In the genomic region with DNA sequence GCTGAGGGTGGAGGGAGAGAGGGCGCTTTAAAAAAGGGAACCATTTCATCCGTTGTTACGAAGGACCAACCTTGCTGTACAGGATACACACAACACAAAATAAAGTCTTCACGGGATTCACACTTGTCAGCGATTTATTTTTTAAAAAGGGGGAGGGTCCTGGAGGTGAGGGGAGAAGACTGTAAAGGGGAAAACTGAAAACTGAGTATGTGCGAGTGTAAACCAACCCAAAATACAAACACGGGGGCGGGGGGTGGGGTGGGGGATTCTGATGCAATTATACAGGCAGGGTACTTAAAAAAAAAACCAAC, we compare ENCODE assay signal across 8 cellular contexts. TPM values are rescaled to one million over a fixed set of nuclear protein-coding genes. Genes with fewer than 3 reads are reported as not detected.
A peak's percentile ranks its signal among the peaks of the same experiment; 100 is the strongest.
DNase-seq lines count a peak whose midpoint lies in the region; ATAC-seq and TF ChIP-seq lines count a peak whose summit lies in the region.

No MANE protein-coding gene starts in this region.

- no peaks in the 10 kb centered on the region for H3K9me3 ChIP-seq in HCT116 (ENCODE audit: control insufficient read depth in 1 of 2, insufficient read depth in 1 of 2, low read depth in 1 of 2, low read length in 2 of 2)
- H3K9me3 ChIP-seq in cardiac muscle cell (ENCODE audit: low read depth): no peaks in the 10 kb centered on the region

- H3K4me1 Mint-ChIP-seq in CD14-positive monocyte: peaks cover 29% of the 10 kb centered on the region

- peak overlapping the region; percentile 88 to 93 for H3K4me3 ChIP-seq in HCT116 (replicated peaks in 1 of 2; ENCODE audit: low read depth in 1 of 2, low read length in 2 of 2)
- peak overlapping the region; percentile 58 for H3K4me3 ChIP-seq in cardiac muscle cell
- H3K4me3 ChIP-seq in skin epidermis: peak overlapping the region; percentile 62 to 81 (median 72)

- intact Hi-C loops in CD14-positive monocyte (cut with micrococcal nuclease): loop anchor here (5.0 kb wide), 1 partner anchor 38 kb away; no protein-coding TSS in a partner anchor
- intact Hi-C loops in HCT116 (cut with micrococcal nuclease): no loop called here

- no peak for TF ChIP-seq RAD21 in HCT116 (IDR thresholded peaks at IDR 0.05; ENCODE audit: low read depth)

- ATAC-seq in HCT116: peak; percentile 9
- no peak for ATAC-seq in HG02678 (IDR thresholded peaks at IDR 0.05; ENCODE audit: unreplicated experiment)

- no peak for TF ChIP-seq POLR2A in HCT116 (IDR thresholded peaks at IDR 0.05; ENCODE audit: borderline replicate concordance, extremely low read depth, insufficient read depth, insufficient read length)

- H3K27me3 ChIP-seq in HCT116 (ENCODE audit: insufficient read depth, low read length) (no peaks in the 10 kb centered on the region), cardiac muscle cell (no peaks in the 10 kb centered on the region)

- no peaks in the 10 kb centered on the region for H4K20me1 ChIP-seq in HCT116 (ENCODE audit: insufficient read depth)

- H3K27ac Mint-ChIP-seq in CD14-positive monocyte: peak overlapping the region; percentile 98 to 100 (median 99)

- TF ChIP-seq CTCF in CD14-positive monocyte (IDR thresholded peaks at IDR 0.05) (no peak), HCT116 (IDR thresholded peaks at IDR 0.05 in 2 of 3, conservative IDR thresholded peaks at IDR 0.05 in 1 of 3; ENCODE audit: borderline replicate concordance in 1 of 3, insufficient read depth in 1 of 3, low read depth in 2 of 3, low read length in 2 of 3) (no peak), VCaP (conservative IDR thresholded peaks at IDR 0.05) (no peak), cardiac muscle cell (IDR thresholded peaks at IDR 0.05; ENCODE audit: low read depth, low read length) (no peak)

- H3K4me2 ChIP-seq in HCT116 (ENCODE audit: low read length): peak overlapping the region; percentile 96

- peaks cover 13 to 14% of the 10 kb centered on the region in 2 experiments; a peak in 3 of 4 replicates for H3K36me3 ChIP-seq in HCT116 (ENCODE audit: control insufficient read depth in 1 of 2, insufficient read depth in 2 of 2, low read length in 2 of 2)
- peaks cover 27% of the 10 kb centered on the region for H3K36me3 ChIP-seq in cardiac muscle cell

- RAD21 ChIA-PET in HCT116 (lab: Charles Lee; ENCODE audit: low non-redundant PET in 1 of 2, low total read pairs in 2 of 2, uncharacterized antibody in 2 of 2, unreplicated experiment in 2 of 2): no interaction called here

- BruUV-seq in HCT116 (replicated peaks; lab: Mats Ljungman, UMichigan): TSS peak; percentile 95

- H3K27ac ChIP-seq in HCT116 (ENCODE audit: low read depth, low read length) (peak overlapping the region; percentile 89), VCaP (peak overlapping the region; percentile 95), cardiac muscle cell (peak overlapping the region; percentile 95), skin epidermis (peak overlapping the region in 20 of 21 experiments; percentile 67 to 98 (median 95))

- POLR2A ChIA-PET in HCT116 (lab: Charles Lee): interaction anchor here (1.0 to 1.3 kb wide), 3 partner anchors 12 to 112 kb away, joined by 3 read pairs; partner anchors contain the start of gene TUBA1B

- CTCF ChIA-PET in HCT116 (lab: Charles Lee): interaction anchor here (0.6 to 2.7 kb wide), 8 partner anchors 8 to 1274 kb away, joined by 3 to 16 read pairs (median 6); partner anchors contain the start of genes DDN and DDX23

- H2AFZ ChIP-seq in HCT116 (ENCODE audit: low read depth, low read length, poor library complexity, severe bottlenecking): no peak overlapping the region

- peaks cover 43 to 53% of the 10 kb centered on the region in 2 donors for H3K36me3 Mint-ChIP-seq in CD14-positive monocyte

- peak overlapping the region; percentile 89 for H3K9ac ChIP-seq in HCT116 (ENCODE audit: low read length)

- peak overlapping the region; percentile 89 to 96 for H3K4me3 Mint-ChIP-seq in CD14-positive monocyte

- H3K9me2 ChIP-seq in HCT116 (ENCODE audit: insufficient read depth): no peaks in the 10 kb centered on the region

- DNase-seq in CD14-positive monocyte (ENCODE audit: low spot score) (no peak), HCT116 (ENCODE audit: low read depth, low spot score) (no peak), cardiac muscle cell (ENCODE audit: low read depth in 1 of 2, low spot score in 1 of 2) (no peak), AG08395 (ENCODE audit: low spot score) (no peak), NCI-H82 (lab: John Stamatoyannopoulos, UW) (no peak)

- H3K27me3 Mint-ChIP-seq in CD14-positive monocyte (ENCODE audit: low read depth in 3 of 3): peaks cover 0 to 4% (median 0%) of the 10 kb centered on the region in 3 donors

- peaks cover 8 to 20% of the 10 kb centered on the region in 2 experiments for H3K4me1 ChIP-seq in HCT116 (ENCODE audit: control insufficient read depth in 1 of 2, insufficient read depth in 2 of 2, low read length in 2 of 2)
- peaks cover 12% of the 10 kb centered on the region for H3K4me1 ChIP-seq in cardiac muscle cell (ENCODE audit: low read depth)

- H3K79me2 ChIP-seq in HCT116 (ENCODE audit: insufficient read depth, low read length): peaks cover 11% of the 10 kb centered on the region; the same call in 1 of the 2 replicates

- H3K9me3 Mint-ChIP-seq in CD14-positive monocyte: peaks cover 0 to 2% (median 0%) of the 10 kb centered on the region in 7 donors

TF ChIP-seq in HCT116, 20 proteins besides CTCF, POLR2A, EP300 and RAD21 (continues in another document):
- TF ChIP-seq SIN3A (IDR thresholded peaks at IDR 0.05; ENCODE audit: low read depth): no peak
- TF ChIP-seq CBX3 (IDR thresholded peaks at IDR 0.05; ENCODE audit: low read depth): no peak
- TF ChIP-seq EZH2 (IDR thresholded peaks at IDR 0.05): no peak
- TF ChIP-seq ZFX (IDR thresholded peaks at IDR 0.05): no peak
- TF ChIP-seq, protein P1, sequence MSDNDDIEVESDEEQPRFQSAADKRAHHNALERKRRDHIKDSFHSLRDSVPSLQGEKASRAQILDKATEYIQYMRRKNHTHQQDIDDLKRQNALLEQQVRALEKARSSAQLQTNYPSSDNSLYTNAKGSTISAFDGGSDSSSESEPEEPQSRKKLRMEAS (IDR thresholded peaks at IDR 0.05): no peak
- TF ChIP-seq CEBPB (IDR thresholded peaks at IDR 0.05; ENCODE audit: low read depth): no peak; the same call in 1 of the 2 replicates
- no peak for TF ChIP-seq EGR1 (IDR thresholded peaks at IDR 0.05; ENCODE audit: low read depth)
- TF ChIP-seq ELF1 (IDR thresholded peaks at IDR 0.05; ENCODE audit: borderline replicate concordance, low read depth): no peak
- no peak for TF ChIP-seq REST (IDR thresholded peaks at IDR 0.05; ENCODE audit: low read depth)
- no peak for TF ChIP-seq JUND (IDR thresholded peaks at IDR 0.05)
- no peak for TF ChIP-seq EZH2phosphoT487 (IDR thresholded peaks at IDR 0.05; ENCODE audit: borderline replicate concordance)
- TF ChIP-seq FOSL1 (IDR thresholded peaks at IDR 0.05; ENCODE audit: low read depth): no peak; the same call in 1 of the 2 replicates

RNA-seq across cellular contexts. Expression of gene PRKAG1, which starts 0.5 kb away (rescaled TPM):
- polyA plus RNA-seq in CD14-positive monocyte (10 to 100 TPM; 50.1 to 58.9 TPM), cardiac muscle cell (48.1 and 54.5 TPM in 2 replicates)
- total RNA-seq in HCT116 (2021; ENCODE audit: unreplicated experiment) (64.6 TPM), cardiac muscle cell (40.8 and 41.0 TPM in 2 replicates)
- 55.8 and 63.1 TPM in 2 replicates for polyA plus RNA-seq in HCT116 (2012)

RNA-seq across cellular contexts. Expression of gene DDN, which starts 19.9 kb away (rescaled TPM):
- polyA plus RNA-seq in CD14-positive monocyte: not detected
- 8.1 TPM for total RNA-seq in HCT116 (2021; ENCODE audit: unreplicated experiment)
- 1.7 and 2.8 TPM in 2 replicates for polyA plus RNA-seq in HCT116 (2012)
- total RNA-seq in cardiac muscle cell: 4.4 and 5.4 TPM in 2 replicates
- polyA plus RNA-seq in cardiac muscle cell: 2.1 and 3.0 TPM in 2 replicates

RNA-seq across cellular contexts. Expression of gene WNT1, which starts 41.0 kb away (rescaled TPM):
- not detected for polyA plus RNA-seq in CD14-positive monocyte
- total RNA-seq in HCT116 (2021; ENCODE audit: unreplicated experiment): not detected
- not detected in 2 replicates for polyA plus RNA-seq in HCT116 (2012)
- not detected in 2 replicates for total RNA-seq in cardiac muscle cell
- not detected in 2 replicates for polyA plus RNA-seq in cardiac muscle cell

RNA-seq across cellular contexts. Expression of gene KMT2D, which starts 41.5 kb away (rescaled TPM):
- polyA plus RNA-seq in CD14-positive monocyte (1 to 10 TPM; 1.2 to 2.7 TPM), cardiac muscle cell (31.0 and 41.3 TPM in 2 replicates)
- total RNA-seq in HCT116 (2021; ENCODE audit: unreplicated experiment) (71.3 TPM), cardiac muscle cell (28.8 and 41.3 TPM in 2 replicates)
- polyA plus RNA-seq in HCT116 (2012): 48.0 and 54.6 TPM in 2 replicates

RNA-seq across cellular contexts. Expression of gene WNT10B, which starts 47.5 kb away (rescaled TPM):
- polyA plus RNA-seq in CD14-positive monocyte (not detected), cardiac muscle cell (0.45 TPM in 1 of 2 replicates, not detected in the other)
- total RNA-seq in HCT116 (2021; ENCODE audit: unreplicated experiment) (9.8 TPM), cardiac muscle cell (0.36 and 0.53 TPM in 2 replicates)
- polyA plus RNA-seq in HCT116 (2012): 5.6 TPM in 2 replicates
